In genomic region chr1:175134500-175134899, GRCh38 we compare ENCODE assay signal across 22 cellular contexts.
"Had no signal": no experiment of that assay in that cellular context is flagged by ENCODE, and none has a peak within 500 bp of the region (broad histone marks: within the 10 kb centered on the region; RNA-seq: fewer than 3 reads in every experiment).

No MANE protein-coding gene starts in this region.

- H3K27ac ChIP-seq: breast epithelium had no signal

- ATAC-seq: activated CD8-positive, alpha-beta memory T cell treated with anti-CD3 and anti-CD28 coated beads, Interleukin-2, amount 10 ng/mL, durations not matched to agents 7 days and 5 days; T-helper 17 cell; WTC11 had no signal

- H3K27ac Mint-ChIP-seq: activated CD4-positive, alpha-beta T cell treated with anti-CD3 and anti-CD28 coated beads, Interleukin-2, amount 10 ng/mL, durations not matched to agents 24 days and 14 days; activated CD8-positive, alpha-beta memory T cell treated with anti-CD3 and anti-CD28 coated beads, Interleukin-2, amount 10 ng/mL, durations not matched to agents 7 days and 5 days; activated naive CD8-positive, alpha-beta T cell; activated T-cell treated with anti-CD3 and anti-CD28 coated beads, Interleukin-2, amount 50 U/mL, for 24 hours; T-helper 17 cell; WTC11 had no signal

- H3K36me3 ChIP-seq: breast epithelium had no signal

- H3K4me1 Mint-ChIP-seq: activated CD4-positive, alpha-beta T cell treated with anti-CD3 and anti-CD28 coated beads, Interleukin-2, amount 10 ng/mL, durations not matched to agents 24 days and 14 days had no signal

- H3K9me3 ChIP-seq: breast epithelium had no signal

- H3K9me3 Mint-ChIP-seq: activated CD4-positive, alpha-beta T cell treated with anti-CD3 and anti-CD28 coated beads, Interleukin-2, amount 10 ng/mL, durations not matched to agents 24 days and 14 days; activated T-cell treated with anti-CD3 and anti-CD28 coated beads, Interleukin-2, amount 50 U/mL, for 24 hours; WTC11 had no signal

- H3K36me3 Mint-ChIP-seq: activated CD8-positive, alpha-beta memory T cell treated with anti-CD3 and anti-CD28 coated beads, Interleukin-2, amount 10 ng/mL, durations not matched to agents 7 days and 5 days; activated naive CD8-positive, alpha-beta T cell had no signal

- H3K4me3 ChIP-seq: breast epithelium had no signal

- DNase-seq: activated CD4-positive, alpha-beta T cell treated with anti-CD3 and anti-CD28 coated beads for 1 hour; activated CD4-positive, alpha-beta T cell treated with anti-CD3 and anti-CD28 coated beads, Interleukin-2, amount 10 ng/mL, durations not matched to agents 24 days and 14 days; activated CD4-positive, alpha-beta T cell treated with anti-CD3 and anti-CD28 coated beads, Interleukin-2, amount 50 U/mL, for 48 hours; activated effector memory CD4-positive, alpha-beta T cell treated with anti-CD3 and anti-CD28 coated beads, Interleukin-2, amount 50 U/mL, for 16 hours; activated naive CD4-positive, alpha-beta T cell treated with Interleukin-2 at 50 U/mL for 16 hours; activated T-cell treated with anti-CD3 and anti-CD28 coated beads, Interleukin-2, amount 50 U/mL, for 24 hours; aorta; caudate nucleus; Kasumi-1; NCI-H1105 treated with DMSO at 0.1 percent for 48 hours; NCI-H1436 treated with DMSO at 0.1 percent for 48 hours; NCI-H187; NCI-H2081; NCI-H446; NCI-H524; SIG-M5; T-helper 17 cell; T-helper 9 cell had no signal

- H3K4me3 Mint-ChIP-seq: activated CD4-positive, alpha-beta T cell treated with anti-CD3 and anti-CD28 coated beads, Interleukin-2, amount 10 ng/mL, durations not matched to agents 24 days and 14 days; activated CD8-positive, alpha-beta memory T cell treated with anti-CD3 and anti-CD28 coated beads, Interleukin-2, amount 10 ng/mL, durations not matched to agents 7 days and 5 days; activated naive CD8-positive, alpha-beta T cell; activated T-cell treated with anti-CD3 and anti-CD28 coated beads, Interleukin-2, amount 50 U/mL, for 24 hours; T-helper 17 cell; WTC11 had no signal

- H3K27me3 ChIP-seq: breast epithelium had no signal
